In the genomic region with DNA sequence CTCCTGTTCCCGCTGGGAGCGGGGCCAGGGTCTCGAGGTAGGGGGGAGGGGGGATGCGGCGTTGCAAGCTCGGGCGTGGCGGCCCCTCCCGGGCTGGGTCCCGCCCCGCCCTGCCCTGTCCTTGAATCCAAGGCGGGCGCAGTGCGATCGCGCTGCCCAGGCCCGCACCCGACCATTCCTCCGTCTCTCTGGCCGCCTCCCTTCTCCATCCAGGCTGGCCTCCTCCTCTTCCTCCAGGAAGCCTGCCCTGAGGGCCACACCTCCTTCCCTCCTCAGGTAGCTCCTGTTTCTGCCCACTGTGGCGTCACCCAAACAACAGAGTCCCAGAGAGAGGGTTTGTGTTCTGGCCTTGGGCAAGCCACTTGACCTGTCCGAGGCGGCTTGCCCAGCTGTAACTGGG, we compare ENCODE assay signal across 2 cellular contexts.
TF ChIP-seq lines count a peak whose summit lies in the region.

No MANE protein-coding gene starts in this region.

TF ChIP-seq in GM23338, 12 proteins besides CTCF, POLR2A, EP300 and RAD21 (continues in another document):
- TF ChIP-seq NANOG (IDR thresholded peaks at IDR 0.05; ENCODE audit: borderline replicate concordance) (no peak), CREB1 (CRISPR knock-in tag; IDR thresholded peaks at IDR 0.05; ENCODE audit: low read depth) (no peak), EZH2phosphoT487 (IDR thresholded peaks at IDR 0.05; ENCODE audit: unreplicated experiment) (no peak), ZNF114 (CRISPR knock-in tag; IDR thresholded peaks at IDR 0.05) (no peak), ZNF331 (CRISPR knock-in tag; IDR thresholded peaks at IDR 0.05; ENCODE audit: low read depth) (no peak), POLR2AphosphoS5 (IDR thresholded peaks at IDR 0.05; ENCODE audit: low read depth) (no peak), EZH2 (IDR thresholded peaks at IDR 0.05; ENCODE audit: low read depth, unreplicated experiment) (no peak)
- TF ChIP-seq, protein P1, sequence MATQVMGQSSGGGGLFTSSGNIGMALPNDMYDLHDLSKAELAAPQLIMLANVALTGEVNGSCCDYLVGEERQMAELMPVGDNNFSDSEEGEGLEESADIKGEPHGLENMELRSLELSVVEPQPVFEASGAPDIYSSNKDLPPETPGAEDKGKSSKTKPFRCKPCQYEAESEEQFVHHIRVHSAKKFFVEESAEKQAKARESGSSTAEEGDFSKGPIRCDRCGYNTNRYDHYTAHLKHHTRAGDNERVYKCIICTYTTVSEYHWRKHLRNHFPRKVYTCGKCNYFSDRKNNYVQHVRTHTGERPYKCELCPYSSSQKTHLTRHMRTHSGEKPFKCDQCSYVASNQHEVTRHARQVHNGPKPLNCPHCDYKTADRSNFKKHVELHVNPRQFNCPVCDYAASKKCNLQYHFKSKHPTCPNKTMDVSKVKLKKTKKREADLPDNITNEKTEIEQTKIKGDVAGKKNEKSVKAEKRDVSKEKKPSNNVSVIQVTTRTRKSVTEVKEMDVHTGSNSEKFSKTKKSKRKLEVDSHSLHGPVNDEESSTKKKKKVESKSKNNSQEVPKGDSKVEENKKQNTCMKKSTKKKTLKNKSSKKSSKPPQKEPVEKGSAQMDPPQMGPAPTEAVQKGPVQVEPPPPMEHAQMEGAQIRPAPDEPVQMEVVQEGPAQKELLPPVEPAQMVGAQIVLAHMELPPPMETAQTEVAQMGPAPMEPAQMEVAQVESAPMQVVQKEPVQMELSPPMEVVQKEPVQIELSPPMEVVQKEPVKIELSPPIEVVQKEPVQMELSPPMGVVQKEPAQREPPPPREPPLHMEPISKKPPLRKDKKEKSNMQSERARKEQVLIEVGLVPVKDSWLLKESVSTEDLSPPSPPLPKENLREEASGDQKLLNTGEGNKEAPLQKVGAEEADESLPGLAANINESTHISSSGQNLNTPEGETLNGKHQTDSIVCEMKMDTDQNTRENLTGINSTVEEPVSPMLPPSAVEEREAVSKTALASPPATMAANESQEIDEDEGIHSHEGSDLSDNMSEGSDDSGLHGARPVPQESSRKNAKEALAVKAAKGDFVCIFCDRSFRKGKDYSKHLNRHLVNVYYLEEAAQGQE (IDR thresholded peaks at IDR 0.05; ENCODE audit: unreplicated experiment) = no peak
- TF ChIP-seq, protein P2, sequence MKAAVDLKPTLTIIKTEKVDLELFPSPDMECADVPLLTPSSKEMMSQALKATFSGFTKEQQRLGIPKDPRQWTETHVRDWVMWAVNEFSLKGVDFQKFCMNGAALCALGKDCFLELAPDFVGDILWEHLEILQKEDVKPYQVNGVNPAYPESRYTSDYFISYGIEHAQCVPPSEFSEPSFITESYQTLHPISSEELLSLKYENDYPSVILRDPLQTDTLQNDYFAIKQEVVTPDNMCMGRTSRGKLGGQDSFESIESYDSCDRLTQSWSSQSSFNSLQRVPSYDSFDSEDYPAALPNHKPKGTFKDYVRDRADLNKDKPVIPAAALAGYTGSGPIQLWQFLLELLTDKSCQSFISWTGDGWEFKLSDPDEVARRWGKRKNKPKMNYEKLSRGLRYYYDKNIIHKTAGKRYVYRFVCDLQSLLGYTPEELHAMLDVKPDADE (IDR thresholded peaks at IDR 0.05) = no peak
- TF ChIP-seq, protein P3, sequence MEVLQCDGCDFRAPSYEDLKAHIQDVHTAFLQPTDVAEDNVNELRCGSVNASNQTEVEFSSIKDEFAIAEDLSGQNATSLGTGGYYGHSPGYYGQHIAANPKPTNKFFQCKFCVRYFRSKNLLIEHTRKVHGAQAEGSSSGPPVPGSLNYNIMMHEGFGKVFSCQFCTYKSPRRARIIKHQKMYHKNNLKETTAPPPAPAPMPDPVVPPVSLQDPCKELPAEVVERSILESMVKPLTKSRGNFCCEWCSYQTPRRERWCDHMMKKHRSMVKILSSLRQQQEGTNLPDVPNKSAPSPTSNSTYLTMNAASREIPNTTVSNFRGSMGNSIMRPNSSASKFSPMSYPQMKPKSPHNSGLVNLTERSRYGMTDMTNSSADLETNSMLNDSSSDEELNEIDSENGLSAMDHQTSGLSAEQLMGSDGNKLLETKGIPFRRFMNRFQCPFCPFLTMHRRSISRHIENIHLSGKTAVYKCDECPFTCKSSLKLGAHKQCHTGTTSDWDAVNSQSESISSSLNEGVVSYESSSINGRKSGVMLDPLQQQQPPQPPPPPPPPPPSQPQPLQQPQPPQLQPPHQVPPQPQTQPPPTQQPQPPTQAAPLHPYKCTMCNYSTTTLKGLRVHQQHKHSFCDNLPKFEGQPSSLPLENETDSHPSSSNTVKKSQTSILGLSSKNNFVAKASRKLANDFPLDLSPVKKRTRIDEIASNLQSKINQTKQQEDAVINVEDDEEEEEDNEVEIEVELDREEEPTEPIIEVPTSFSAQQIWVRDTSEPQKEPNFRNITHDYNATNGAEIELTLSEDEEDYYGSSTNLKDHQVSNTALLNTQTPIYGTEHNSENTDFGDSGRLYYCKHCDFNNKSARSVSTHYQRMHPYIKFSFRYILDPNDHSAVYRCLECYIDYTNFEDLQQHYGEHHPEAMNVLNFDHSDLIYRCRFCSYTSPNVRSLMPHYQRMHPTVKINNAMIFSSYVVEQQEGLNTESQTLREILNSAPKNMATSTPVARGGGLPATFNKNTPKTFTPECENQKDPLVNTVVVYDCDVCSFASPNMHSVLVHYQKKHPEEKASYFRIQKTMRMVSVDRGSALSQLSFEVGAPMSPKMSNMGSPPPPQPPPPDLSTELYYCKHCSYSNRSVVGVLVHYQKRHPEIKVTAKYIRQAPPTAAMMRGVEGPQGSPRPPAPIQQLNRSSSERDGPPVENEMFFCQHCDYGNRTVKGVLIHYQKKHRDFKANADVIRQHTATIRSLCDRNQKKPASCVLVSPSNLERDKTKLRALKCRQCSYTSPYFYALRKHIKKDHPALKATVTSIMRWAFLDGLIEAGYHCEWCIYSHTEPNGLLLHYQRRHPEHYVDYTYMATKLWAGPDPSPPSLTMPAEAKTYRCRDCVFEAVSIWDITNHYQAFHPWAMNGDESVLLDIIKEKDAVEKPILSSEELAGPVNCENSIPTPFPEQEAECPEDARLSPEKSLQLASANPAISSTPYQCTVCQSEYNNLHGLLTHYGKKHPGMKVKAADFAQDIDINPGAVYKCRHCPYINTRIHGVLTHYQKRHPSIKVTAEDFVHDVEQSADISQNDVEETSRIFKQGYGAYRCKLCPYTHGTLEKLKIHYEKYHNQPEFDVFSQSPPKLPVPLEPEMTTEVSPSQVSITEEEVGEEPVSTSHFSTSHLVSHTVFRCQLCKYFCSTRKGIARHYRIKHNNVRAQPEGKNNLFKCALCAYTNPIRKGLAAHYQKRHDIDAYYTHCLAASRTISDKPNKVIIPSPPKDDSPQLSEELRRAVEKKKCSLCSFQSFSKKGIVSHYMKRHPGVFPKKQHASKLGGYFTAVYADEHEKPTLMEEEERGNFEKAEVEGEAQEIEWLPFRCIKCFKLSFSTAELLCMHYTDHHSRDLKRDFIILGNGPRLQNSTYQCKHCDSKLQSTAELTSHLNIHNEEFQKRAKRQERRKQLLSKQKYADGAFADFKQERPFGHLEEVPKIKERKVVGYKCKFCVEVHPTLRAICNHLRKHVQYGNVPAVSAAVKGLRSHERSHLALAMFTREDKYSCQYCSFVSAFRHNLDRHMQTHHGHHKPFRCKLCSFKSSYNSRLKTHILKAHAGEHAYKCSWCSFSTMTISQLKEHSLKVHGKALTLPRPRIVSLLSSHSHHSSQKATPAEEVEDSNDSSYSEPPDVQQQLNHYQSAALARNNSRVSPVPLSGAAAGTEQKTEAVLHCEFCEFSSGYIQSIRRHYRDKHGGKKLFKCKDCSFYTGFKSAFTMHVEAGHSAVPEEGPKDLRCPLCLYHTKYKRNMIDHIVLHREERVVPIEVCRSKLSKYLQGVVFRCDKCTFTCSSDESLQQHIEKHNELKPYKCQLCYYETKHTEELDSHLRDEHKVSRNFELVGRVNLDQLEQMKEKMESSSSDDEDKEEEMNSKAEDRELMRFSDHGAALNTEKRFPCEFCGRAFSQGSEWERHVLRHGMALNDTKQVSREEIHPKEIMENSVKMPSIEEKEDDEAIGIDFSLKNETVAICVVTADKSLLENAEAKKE (CRISPR knock-in tag; IDR thresholded peaks at IDR 0.05) = no peak

TF ChIP-seq in H1, 55 proteins besides CTCF, POLR2A, EP300 and RAD21:
- 0 out of 2 replicates have a peak, but pooled peaks have one; percentile 3 for TF ChIP-seq CREB1 (IDR thresholded peaks at IDR 0.05)
- peak; percentile 29; the same call in 1 of the 2 replicates for TF ChIP-seq SUZ12 (IDR thresholded peaks at IDR 0.05; ENCODE audit: low read length)
- TF ChIP-seq ASH2L (IDR thresholded peaks at IDR 0.05; ENCODE audit: low read length) = no peak
